14 cellular contexts compared by ENCODE assay signal in the genomic region with DNA sequence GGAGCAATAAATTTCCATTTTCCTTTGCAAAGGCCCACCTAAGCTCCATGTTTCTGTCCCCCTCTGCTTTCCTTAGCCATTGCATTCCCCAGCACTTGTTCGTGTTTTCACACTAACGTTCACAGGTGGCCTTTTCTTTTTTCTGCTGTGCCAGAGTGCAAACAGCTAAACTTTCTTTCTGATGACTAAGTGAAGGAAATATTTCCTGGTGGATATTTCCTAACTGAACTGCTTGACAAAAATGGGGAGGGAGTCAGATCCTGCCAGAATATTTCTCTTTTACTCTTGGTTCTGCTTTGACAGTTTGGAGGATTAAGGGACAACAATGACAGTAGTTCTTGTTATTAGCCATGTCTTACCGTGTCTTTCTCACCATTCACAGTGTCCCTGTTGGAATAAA.
DNase-seq lines count a peak whose midpoint lies in the region; ATAC-seq and TF ChIP-seq lines count a peak whose summit lies in the region.
"Had no signal": no experiment of that assay in that cellular context is flagged by ENCODE, and none has a peak within 500 bp of the region (broad histone marks: within the 10 kb centered on the region; RNA-seq: fewer than 3 reads in every experiment).

No MANE protein-coding gene starts in this region.

- DNase-seq in AG20443 (ENCODE audit: low spot score), result peak; percentile 69
- DNase-seq in M059J (ENCODE audit: low read depth), result peak; percentile 62
- no peak for DNase-seq in chondrocyte (ENCODE audit: low spot score)
- no peak for DNase-seq in central memory CD4-positive, alpha-beta T cell
- no peak for DNase-seq in NCI-H2107 (lab: John Stamatoyannopoulos, UW)
- DNase-seq in NCI-H524 treated with DMSO at 0.1 percent for 48 hours (lab: John Stamatoyannopoulos, UW), result no peak
- DNase-seq: activated CD8-positive, alpha-beta memory T cell treated with anti-CD3 and anti-CD28 coated beads, Interleukin-2, amount 50 U/mL, for 4 hours; body of pancreas; C1 segment of cervical spinal cord; lower lobe of right lung; NCI-H2081 had no signal

- H3K9me3 Mint-ChIP-seq in chondrocyte (ENCODE audit: low read depth), result peaks cover 4% of the 10 kb centered on the region
- H3K9me3 Mint-ChIP-seq in nephron, result no peaks in the 10 kb centered on the region

- ATAC-seq in GM19351 (IDR thresholded peaks at IDR 0.05; ENCODE audit: unreplicated experiment), result no peak
- ATAC-seq: body of pancreas, K562, lower lobe of right lung had no signal

- H3K4me3 Mint-ChIP-seq in chondrocyte (ENCODE audit: unreplicated experiment) (no peak overlapping the region), nephron (no peak overlapping the region)

- TF ChIP-seq CTCF in chondrocyte (IDR thresholded peaks at IDR 0.05) (no peak), nephron (IDR thresholded peaks at IDR 0.05; ENCODE audit: unreplicated experiment in 3 of 3) (no peak)

- H3K36me3 Mint-ChIP-seq in chondrocyte (ENCODE audit: low read depth) (no peaks in the 10 kb centered on the region), nephron (ENCODE audit: low read depth) (no peaks in the 10 kb centered on the region)

- peaks cover 37% of the 10 kb centered on the region for H3K4me1 Mint-ChIP-seq in chondrocyte (ENCODE audit: low read depth)
- H3K4me1 Mint-ChIP-seq in nephron, result peaks cover 43% of the 10 kb centered on the region

- peak overlapping the region; percentile 76 for H3K27ac Mint-ChIP-seq in chondrocyte (ENCODE audit: unreplicated experiment)
- H3K27ac Mint-ChIP-seq in nephron, result peak overlapping the region; percentile 48 to 98 (median 81)

- H3K27me3 Mint-ChIP-seq in chondrocyte (ENCODE audit: low read depth) (no peaks in the 10 kb centered on the region), nephron (ENCODE audit: low read depth) (no peaks in the 10 kb centered on the region)

Comparison
In these comparisons a context has a peak if more than half of its experiments do, and no peak if none do; other contexts are left out.
1. DNase-seq: peak in AG20443 (single experiment) and M059J (single experiment); none in chondrocyte (single experiment), central memory CD4-positive, alpha-beta T cell (single experiment), NCI-H2107 (single experiment) and NCI-H524 treated with DMSO at 0.1 percent for 48 hours (single experiment).